24 cellular contexts compared by ENCODE assay signal in the genomic region with DNA sequence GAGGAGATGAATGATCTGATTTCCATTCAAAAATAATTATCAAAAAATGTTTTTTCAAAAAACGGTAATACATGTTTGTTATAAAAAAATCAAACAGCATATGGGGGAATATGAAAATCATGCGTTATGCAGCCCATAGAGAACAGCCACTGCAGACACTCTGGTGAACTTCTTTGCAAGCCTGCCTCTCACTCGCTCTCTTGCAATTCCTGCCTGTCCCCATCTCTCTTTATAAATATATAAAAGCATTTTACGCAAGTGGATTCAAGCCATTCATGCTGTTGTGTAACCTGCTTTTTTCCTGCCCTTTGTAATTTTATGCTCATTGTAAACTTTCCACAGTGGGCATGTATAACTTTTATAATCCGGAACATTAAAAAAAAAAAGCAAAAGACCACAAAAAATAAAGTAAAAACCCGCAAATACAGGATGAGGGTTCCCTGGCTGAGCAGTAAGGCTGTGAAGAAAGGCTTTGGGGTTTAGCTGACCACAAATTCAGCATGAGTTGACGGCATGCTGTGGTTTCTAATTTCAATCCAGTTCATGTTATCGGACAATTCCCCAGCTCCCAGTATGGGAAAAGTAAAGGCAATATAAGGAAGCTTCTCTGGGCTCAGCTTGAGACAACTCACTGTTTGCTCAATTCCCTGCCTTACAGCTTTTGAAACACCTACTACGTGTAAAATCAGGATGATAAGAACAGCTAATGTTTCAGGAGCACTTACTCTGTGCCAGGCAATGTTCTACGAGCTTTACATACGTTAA. TPM values are rescaled to one million over a fixed set of nuclear protein-coding genes. Genes with fewer than 3 reads are reported as not detected.
DNase-seq lines count a peak whose midpoint lies in the region; ATAC-seq and TF ChIP-seq lines count a peak whose summit lies in the region.
"Had no signal": no experiment of that assay in that cellular context is flagged by ENCODE, and none has a peak within 500 bp of the region (broad histone marks: within the 10 kb centered on the region; RNA-seq: fewer than 3 reads in every experiment).

No MANE protein-coding gene starts in this region.

- H3K4me3 ChIP-seq in NB4 (ENCODE audit: low read depth, low read length) (no peak overlapping the region), astrocyte of the cerebellum (ENCODE audit: low read depth, low read length) (no peak overlapping the region), osteoblast (ENCODE audit: insufficient read depth, low read length) (no peak overlapping the region), psoas muscle (no peak overlapping the region)
- H3K4me3 ChIP-seq: A549, body of pancreas, GM23338, upper lobe of left lung had no signal

- intact Hi-C loops in activated CD8-positive, alpha-beta T cell treated with anti-CD3 and anti-CD28 coated beads for 36 hours (cut with micrococcal nuclease) = no loop called here
- intact Hi-C loops in psoas muscle (cut with DNase I) = no loop called here

- POLR2A ChIA-PET in activated CD8-positive, alpha-beta T cell treated with anti-CD3 and anti-CD28 coated beads, Interleukin-2, amount 10 ng/mL, durations not matched to agents 7 days and 5 days (lab: Charles Lee) = no interaction called here
- POLR2A ChIA-PET in activated CD8-positive, alpha-beta T cell treated with anti-CD3 and anti-CD28 coated beads for 36 hours (lab: Charles Lee) = interaction anchor here (0.6 to 1.4 kb wide), 3 partner anchors 11 to 45 kb away, joined by 3 read pairs; no protein-coding TSS in a partner anchor

- H3K9me3 ChIP-seq in osteoblast (ENCODE audit: low read depth, low read length) (no peaks in the 10 kb centered on the region), psoas muscle (no peaks in the 10 kb centered on the region)
- H3K9me3 ChIP-seq: A549, body of pancreas, neutrophil, upper lobe of left lung had no signal

- no peaks in the 10 kb centered on the region for H4K20me1 ChIP-seq in osteoblast (ENCODE audit: insufficient read depth, low read length)

- no peak overlapping the region for H3K4me3 Mint-ChIP-seq in activated CD8-positive, alpha-beta T cell treated with anti-CD3 and anti-CD28 coated beads, Interleukin-2, amount 10 ng/mL, durations not matched to agents 7 days and 5 days
- H3K4me3 Mint-ChIP-seq in activated CD8-positive, alpha-beta T cell treated with anti-CD3 and anti-CD28 coated beads for 36 hours = no peak overlapping the region
- H3K4me3 Mint-ChIP-seq: CD4-positive, CD25-positive, alpha-beta regulatory T cell; GM23338; mesothelial cell of epicardium; stimulated activated naive CD8-positive, alpha-beta T cell treated with anti-CD3 and anti-CD28 coated beads, Interleukin-15, Interleukin-2, amounts not matched to agents 100 ng/mL and 50 ng/mL, for 24 hours had no signal

- no peak for TF ChIP-seq POLR2A in NB4 (IDR thresholded peaks at IDR 0.05; ENCODE audit: extremely low read depth, insufficient read length)

- 35 to 43% (median 37%) methylated on average over 11 of the region's 11 CpGs for WGBS in psoas muscle, 3 donors

- H3K9me3 Mint-ChIP-seq in activated CD8-positive, alpha-beta T cell treated with anti-CD3 and anti-CD28 coated beads, Interleukin-2, amount 10 ng/mL, durations not matched to agents 7 days and 5 days (ENCODE audit: insufficient read depth) = no peaks in the 10 kb centered on the region
- no peaks in the 10 kb centered on the region for H3K9me3 Mint-ChIP-seq in activated CD8-positive, alpha-beta T cell treated with anti-CD3 and anti-CD28 coated beads for 36 hours
- H3K9me3 Mint-ChIP-seq: GM23338; mesothelial cell of epicardium; stimulated activated naive CD8-positive, alpha-beta T cell treated with anti-CD3 and anti-CD28 coated beads, Interleukin-15, Interleukin-2, amounts not matched to agents 100 ng/mL and 50 ng/mL, for 24 hours had no signal

- no peaks in the 10 kb centered on the region for H3K4me1 ChIP-seq in osteoblast (ENCODE audit: insufficient read depth, low read length)
- no peaks in the 10 kb centered on the region for H3K4me1 ChIP-seq in psoas muscle
- H3K4me1 ChIP-seq: A549, body of pancreas, upper lobe of left lung had no signal

- peaks cover 76% of the 10 kb centered on the region for H3K27me3 Mint-ChIP-seq in activated CD8-positive, alpha-beta T cell treated with anti-CD3 and anti-CD28 coated beads, Interleukin-2, amount 10 ng/mL, durations not matched to agents 7 days and 5 days (ENCODE audit: low read depth)
- H3K27me3 Mint-ChIP-seq in activated CD8-positive, alpha-beta T cell treated with anti-CD3 and anti-CD28 coated beads for 36 hours = peaks cover 61% of the 10 kb centered on the region

- peaks cover 70% of the 10 kb centered on the region for H3K27me3 ChIP-seq in osteoblast (ENCODE audit: insufficient read depth, low read length)
- H3K27me3 ChIP-seq in psoas muscle (ENCODE audit: insufficient read depth in 3 of 3, low read length in 2 of 3) = peaks cover 0 to 48% (median 4%) of the 10 kb centered on the region in 3 donors
- H3K27me3 ChIP-seq: body of pancreas, upper lobe of left lung had no signal

- H3K36me3 ChIP-seq in osteoblast (ENCODE audit: insufficient read depth, low read length) = no peaks in the 10 kb centered on the region
- H3K36me3 ChIP-seq in psoas muscle (ENCODE audit: insufficient read depth in 1 of 2, low read depth in 1 of 2) = no peaks in the 10 kb centered on the region
- H3K36me3 ChIP-seq: neutrophil, upper lobe of left lung had no signal

- H2AFZ ChIP-seq in osteoblast (ENCODE audit: low read length) = no peak overlapping the region
- H2AFZ ChIP-seq: GM23338 had no signal

- peaks cover 19% of the 10 kb centered on the region for H3K4me1 Mint-ChIP-seq in activated CD8-positive, alpha-beta T cell treated with anti-CD3 and anti-CD28 coated beads, Interleukin-2, amount 10 ng/mL, durations not matched to agents 7 days and 5 days (ENCODE audit: low read depth)
- peaks cover 18% of the 10 kb centered on the region for H3K4me1 Mint-ChIP-seq in activated CD8-positive, alpha-beta T cell treated with anti-CD3 and anti-CD28 coated beads for 36 hours (ENCODE audit: low read depth)
- H3K4me1 Mint-ChIP-seq: mesothelial cell of epicardium had no signal

- CTCF ChIA-PET in activated CD8-positive, alpha-beta T cell treated with anti-CD3 and anti-CD28 coated beads, Interleukin-2, amount 10 ng/mL, durations not matched to agents 7 days and 5 days (lab: Charles Lee) = interaction anchor here (1.2 kb wide), 1 partner anchor 18 kb away, joined by 4 read pairs; no protein-coding TSS in a partner anchor
- CTCF ChIA-PET in activated CD8-positive, alpha-beta T cell treated with anti-CD3 and anti-CD28 coated beads for 36 hours (lab: Charles Lee) = interaction anchor here (1.3 kb wide), 1 partner anchor 17 kb away, joined by 4 read pairs; no protein-coding TSS in a partner anchor

- H3K79me2 ChIP-seq in osteoblast (ENCODE audit: insufficient read depth, low read length) = no peaks in the 10 kb centered on the region

- peak; percentile 55 for ATAC-seq in activated CD8-positive, alpha-beta T cell treated with anti-CD3 and anti-CD28 coated beads, Interleukin-2, amount 10 ng/mL, durations not matched to agents 7 days and 5 days
- no peak for ATAC-seq in activated CD8-positive, alpha-beta T cell treated with anti-CD3 and anti-CD28 coated beads for 36 hours
- ATAC-seq in HG03354 (IDR thresholded peaks at IDR 0.05; ENCODE audit: poor library complexity, severe bottlenecking, unreplicated experiment) (no peak), psoas muscle (no peak)
- ATAC-seq: A549, body of pancreas, GM23338 had no signal

- H3K27ac ChIP-seq in osteoblast (ENCODE audit: low read depth, low read length) (no peak overlapping the region), psoas muscle (no peak overlapping the region)
- H3K27ac ChIP-seq: A549, body of pancreas, neutrophil, upper lobe of left lung had no signal

- H3K4me2 ChIP-seq in osteoblast (ENCODE audit: insufficient read depth, low read length) = no peak overlapping the region
- H3K4me2 ChIP-seq: A549, GM23338 had no signal

- in situ Hi-C loops in astrocyte of the cerebellum (cut with HindIII; ENCODE audit: low sequenced_read_pairs) = loop anchor here (25.0 kb wide), 1 partner anchor 287 kb away; no protein-coding TSS in a partner anchor

- peak; percentile 54 for DNase-seq in activated CD8-positive, alpha-beta T cell treated with anti-CD3 and anti-CD28 coated beads, Interleukin-2, amount 10 ng/mL, durations not matched to agents 7 days and 5 days
- no peak for DNase-seq in activated CD8-positive, alpha-beta T cell treated with anti-CD3 and anti-CD28 coated beads for 36 hours
- DNase-seq in NB4 (ENCODE audit: low read depth) (peak; percentile 43), astrocyte of the cerebellum (ENCODE audit: low read depth) (peak; percentile 82), osteoblast (ENCODE audit: insufficient read length, low spot score, missing footprints) (peak; percentile 65), NCI-H1048 (lab: John Stamatoyannopoulos, UW) (no peak), psoas muscle (no peak)
- DNase-seq: activated gamma-delta T cell; body of pancreas; CD4-positive, CD25-positive, alpha-beta regulatory T cell; cortex of kidney; DMS79; IMR-90; NCI-H1092; NCI-H2081 treated with DMSO at 0.1 percent for 48 hours; NCI-H524 treated with DMSO at 0.1 percent for 48 hours; SHP77; upper lobe of left lung had no signal

- no peak for TF ChIP-seq CTCF in activated CD8-positive, alpha-beta T cell treated with anti-CD3 and anti-CD28 coated beads for 36 hours (IDR thresholded peaks at IDR 0.05)
- TF ChIP-seq CTCF in NB4 (IDR thresholded peaks at IDR 0.05; ENCODE audit: low read depth, low read length) = no peak
- no peak for TF ChIP-seq CTCF in astrocyte of the cerebellum (IDR thresholded peaks at IDR 0.05; ENCODE audit: low read depth, low read length, missing control alignments)
- TF ChIP-seq CTCF in osteoblast (IDR thresholded peaks at IDR 0.05; ENCODE audit: extremely low read depth, low read depth, low read length) = no peak
- no peak for TF ChIP-seq CTCF in psoas muscle (IDR thresholded peaks at IDR 0.05)

- no peaks in the 10 kb centered on the region for H3K36me3 Mint-ChIP-seq in activated CD8-positive, alpha-beta T cell treated with anti-CD3 and anti-CD28 coated beads, Interleukin-2, amount 10 ng/mL, durations not matched to agents 7 days and 5 days (ENCODE audit: low read depth)
- no peaks in the 10 kb centered on the region for H3K36me3 Mint-ChIP-seq in activated CD8-positive, alpha-beta T cell treated with anti-CD3 and anti-CD28 coated beads for 36 hours (ENCODE audit: low read depth)
- H3K36me3 Mint-ChIP-seq: CD4-positive, CD25-positive, alpha-beta regulatory T cell; mesothelial cell of epicardium had no signal

- H3K27ac Mint-ChIP-seq in activated CD8-positive, alpha-beta T cell treated with anti-CD3 and anti-CD28 coated beads, Interleukin-2, amount 10 ng/mL, durations not matched to agents 7 days and 5 days = no peak overlapping the region
- H3K27ac Mint-ChIP-seq in activated CD8-positive, alpha-beta T cell treated with anti-CD3 and anti-CD28 coated beads for 36 hours = no peak overlapping the region
- H3K27ac Mint-ChIP-seq: CD4-positive, CD25-positive, alpha-beta regulatory T cell; GM23338; mesothelial cell of epicardium; stimulated activated naive CD8-positive, alpha-beta T cell treated with anti-CD3 and anti-CD28 coated beads, Interleukin-15, Interleukin-2, amounts not matched to agents 100 ng/mL and 50 ng/mL, for 24 hours had no signal

RNA-seq across cellular contexts. Expression of a gene that starts 52.8 kb away (rescaled TPM):
- total RNA-seq in activated CD8-positive, alpha-beta T cell treated with anti-CD3 and anti-CD28 coated beads, Interleukin-2, amount 10 ng/mL, durations not matched to agents 7 days and 5 days = 10 to 100 TPM; 14.8 TPM
- 10 to 100 TPM; 14.0 to 14.3 TPM for total RNA-seq in activated CD8-positive, alpha-beta T cell treated with anti-CD3 and anti-CD28 coated beads for 36 hours
- total RNA-seq in osteoblast = 13.8 and 16.3 TPM in 2 replicates
- 10 to 100 TPM in 3 of 4 donors, 1 to 10 TPM in 1; 7.2 to 14.1 (median 10.3) TPM for total RNA-seq in psoas muscle
- polyA plus RNA-seq in psoas muscle = 10 to 100 TPM in 1 of 3 donors, 1 to 10 TPM in 2; 3.8 to 11.4 (median 4.1) TPM

Comparison
In these comparisons a context has a peak if more than half of its experiments do, and no peak if none do; other contexts are left out.
1. DNase-seq: peak in activated CD8-positive, alpha-beta T cell treated with anti-CD3 and anti-CD28 coated beads, Interleukin-2, amount 10 ng/mL, durations not matched to agents 7 days and 5 days (single experiment), NB4 (single experiment), astrocyte of the cerebellum (single experiment) and osteoblast (single experiment); none in activated CD8-positive, alpha-beta T cell treated with anti-CD3 and anti-CD28 coated beads for 36 hours (single experiment), NCI-H1048 (single experiment) and psoas muscle (0 of 2).